ENCODE assay signal across 8 cellular contexts in the genomic region with DNA sequence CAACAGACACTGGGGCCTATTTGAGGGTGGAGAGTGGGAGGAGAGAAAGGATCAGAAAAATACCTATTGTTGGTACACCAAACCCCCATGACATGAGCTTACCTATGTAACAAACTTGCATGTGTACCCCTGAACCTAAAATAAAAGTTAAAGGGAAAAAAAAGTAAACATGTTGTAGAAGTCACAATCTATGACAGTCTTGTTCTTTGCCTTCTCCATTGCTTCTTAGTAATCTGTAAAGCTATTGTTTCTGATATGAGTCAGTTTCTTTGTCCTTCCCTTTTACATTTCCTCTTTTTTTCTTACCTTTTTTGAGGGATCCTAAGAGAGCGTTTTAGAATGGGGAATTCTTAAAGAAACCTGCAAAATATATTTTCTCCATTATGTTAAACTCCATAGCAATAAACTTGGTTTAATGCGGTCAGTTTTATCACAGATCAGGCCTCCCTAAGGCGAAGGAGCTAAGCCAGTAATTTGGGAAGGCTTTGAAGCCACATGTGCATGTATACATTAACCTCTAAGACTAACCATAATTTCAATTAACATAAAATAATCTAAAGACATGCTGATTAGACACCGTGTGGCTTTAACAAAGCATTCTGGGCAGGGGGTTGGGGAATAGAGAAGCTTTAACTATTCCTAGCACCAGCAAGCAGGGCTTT.
DNase-seq lines count a peak whose midpoint lies in the region; ATAC-seq and TF ChIP-seq lines count a peak whose summit lies in the region.

No MANE protein-coding gene starts in this region.

- H3K27ac ChIP-seq in sigmoid colon = peak overlapping the region; percentile 20 to 79 (median 74)

- no peak for TF ChIP-seq CTCF in sigmoid colon (IDR thresholded peaks at IDR 0.05)

- no peak for TF ChIP-seq EP300 in sigmoid colon (IDR thresholded peaks at IDR 0.05)

- H3K4me3 Mint-ChIP-seq in activated naive CD8-positive, alpha-beta T cell treated with anti-CD3 and anti-CD28 coated beads for 36 hours = no peak overlapping the region

- ATAC-seq in GM18909 (IDR thresholded peaks at IDR 0.05; ENCODE audit: poor library complexity, unreplicated experiment) (peak; percentile 49), HG03159 (IDR thresholded peaks at IDR 0.05; ENCODE audit: unreplicated experiment) (peak; percentile 41)
- ATAC-seq in activated naive CD4-positive, alpha-beta T cell treated with anti-CD3 and anti-CD28 coated beads, Interleukin-2, amount 50 U/mL, for 72 hours = no peak

- H3K27me3 Mint-ChIP-seq in activated naive CD8-positive, alpha-beta T cell treated with anti-CD3 and anti-CD28 coated beads for 36 hours = peaks cover 4% of the 10 kb centered on the region

- WGBS in sigmoid colon, 2 donors = 73 to 83% methylated on average over 4 of the region's 4 CpGs

- no peak for DNase-seq in activated naive CD8-positive, alpha-beta T cell treated with anti-CD3 and anti-CD28 coated beads for 36 hours
- DNase-seq in sigmoid colon = no peak
- DNase-seq in epidermal melanocyte (ENCODE audit: insufficient read length, low spot score) = no peak
- DNase-seq in activated naive CD4-positive, alpha-beta T cell treated with anti-CD3 and anti-CD28 coated beads, Interleukin-2, amount 50 U/mL, for 72 hours (ENCODE audit: low spot score in 2 of 2) = no peak
- DNase-seq in NCI-H510A treated with DMSO at 0.1 percent for 48 hours (lab: John Stamatoyannopoulos, UW) = no peak
- DNase-seq in 8988T = no peak

- H3K4me1 ChIP-seq in sigmoid colon = peaks cover 0 to 25% (median 17%) of the 10 kb centered on the region in 4 donors

- intact Hi-C loops in sigmoid colon (cut with DNase I) = no loop called here

- no peaks in the 10 kb centered on the region for H3K36me3 ChIP-seq in sigmoid colon

- H3K27ac Mint-ChIP-seq in activated naive CD8-positive, alpha-beta T cell treated with anti-CD3 and anti-CD28 coated beads for 36 hours = peak overlapping the region; percentile 54
- no peak overlapping the region for H3K27ac Mint-ChIP-seq in activated naive CD4-positive, alpha-beta T cell treated with anti-CD3 and anti-CD28 coated beads, Interleukin-2, amount 50 U/mL, for 72 hours

- H3K27me3 ChIP-seq in sigmoid colon = no peaks in the 10 kb centered on the region

- H3K9me3 Mint-ChIP-seq in activated naive CD8-positive, alpha-beta T cell treated with anti-CD3 and anti-CD28 coated beads for 36 hours = peaks cover 14% of the 10 kb centered on the region
- H3K9me3 Mint-ChIP-seq in activated naive CD4-positive, alpha-beta T cell treated with anti-CD3 and anti-CD28 coated beads, Interleukin-2, amount 50 U/mL, for 72 hours = peaks cover 15 to 16% of the 10 kb centered on the region in 2 donors

- no peak overlapping the region for H3K4me3 ChIP-seq in sigmoid colon

- no peak for TF ChIP-seq POLR2A in sigmoid colon (IDR thresholded peaks at IDR 0.05)

- H3K36me3 Mint-ChIP-seq in activated naive CD8-positive, alpha-beta T cell treated with anti-CD3 and anti-CD28 coated beads for 36 hours = peaks cover 10% of the 10 kb centered on the region
- H3K36me3 Mint-ChIP-seq in activated naive CD4-positive, alpha-beta T cell treated with anti-CD3 and anti-CD28 coated beads, Interleukin-2, amount 50 U/mL, for 72 hours = peaks cover 8 to 18% of the 10 kb centered on the region in 2 donors

- peaks cover 54% of the 10 kb centered on the region for H3K4me1 Mint-ChIP-seq in activated naive CD8-positive, alpha-beta T cell treated with anti-CD3 and anti-CD28 coated beads for 36 hours

- no peaks in the 10 kb centered on the region for H3K9me3 ChIP-seq in sigmoid colon

Comparison
In these comparisons a context has a peak if more than half of its experiments do, and no peak if none do; other contexts are left out.
1. ATAC-seq: peak in GM18909 (single experiment) and HG03159 (single experiment); none in activated naive CD4-positive, alpha-beta T cell treated with anti-CD3 and anti-CD28 coated beads, Interleukin-2, amount 50 U/mL, for 72 hours (0 of 2).